ENCODE assay signal across 23 cellular contexts in the genomic region with DNA sequence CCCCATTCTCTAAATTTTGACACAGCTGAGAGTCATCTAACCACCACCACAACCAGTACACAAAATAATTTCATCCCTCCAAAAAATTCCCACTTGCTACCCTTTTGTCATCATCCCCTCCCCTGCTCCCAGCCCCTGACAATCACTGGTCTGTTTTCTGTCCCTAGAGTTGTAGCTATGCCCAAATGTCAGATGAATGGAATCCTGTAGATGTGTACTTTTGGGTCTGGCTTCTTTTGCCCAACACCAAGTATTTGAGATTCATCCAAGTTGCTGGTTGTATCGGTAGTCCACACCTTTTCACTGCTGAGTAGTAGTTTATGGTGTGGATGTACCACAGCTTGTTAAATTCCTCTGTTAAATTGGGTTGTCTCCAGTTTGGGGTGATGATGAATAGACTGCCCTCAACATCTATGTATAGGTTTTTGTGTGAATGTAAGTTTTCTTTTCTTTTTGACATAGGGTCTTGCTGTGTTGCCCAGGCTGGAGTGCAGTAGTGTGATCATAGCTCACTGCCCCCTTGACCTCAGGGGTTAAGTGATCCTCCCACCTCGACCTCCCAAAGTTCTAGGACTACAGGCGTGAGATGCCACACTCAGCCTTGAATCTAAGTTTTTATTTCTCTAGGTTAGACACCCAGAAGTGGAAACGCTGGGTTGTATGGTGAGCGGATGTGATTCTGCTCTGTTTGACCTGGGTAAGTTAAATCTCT. TPM values are rescaled to one million over a fixed set of nuclear protein-coding genes. Genes with fewer than 3 reads are reported as not detected.
DNase-seq lines count a peak whose midpoint lies in the region; ATAC-seq and TF ChIP-seq lines count a peak whose summit lies in the region.
"Had no signal": no experiment of that assay in that cellular context is flagged by ENCODE, and none has a peak within 500 bp of the region (broad histone marks: within the 10 kb centered on the region; RNA-seq: fewer than 3 reads in every experiment).

No MANE protein-coding gene starts in this region.

- peaks cover 59% of the 10 kb centered on the region for H3K4me1 ChIP-seq in DOHH2 (ENCODE audit: control insufficient read depth, low read length)
- peaks cover 30% of the 10 kb centered on the region for H3K4me1 ChIP-seq in PC-3 (ENCODE audit: insufficient read depth, low read length)

- H3K27ac ChIP-seq in DOHH2 (ENCODE audit: low read depth, low read length), result peak overlapping the region; percentile 35
- H3K27ac ChIP-seq in PC-3 (ENCODE audit: low read length), result peak overlapping the region; percentile 36; the same call in 1 of the 2 replicates
- H3K27ac ChIP-seq: cardiac muscle cell, SK-N-MC had no signal

- intact Hi-C loops in PC-3 (cut with micrococcal nuclease), result no loop called here

- H3K9me3 Mint-ChIP-seq in naive B cell, result peaks cover 0 to 2% (median 0%) of the 10 kb centered on the region in 7 donors

- no peaks in the 10 kb centered on the region for H4K20me1 ChIP-seq in DOHH2 (ENCODE audit: control insufficient read depth, insufficient read depth, low read depth, low read length)
- H4K20me1 ChIP-seq in PC-3 (ENCODE audit: low read length), result no peaks in the 10 kb centered on the region

- H3K4me1 Mint-ChIP-seq in naive B cell, result peaks cover 40 to 71% (median 44%) of the 10 kb centered on the region in 3 donors

- DNase-seq in PC-3 (peak; percentile 47), naive B cell (no peak), DMS79 treated with DMSO at 0.1 percent for 48 hours (lab: John Stamatoyannopoulos, UW) (no peak)
- DNase-seq: activated CD4-positive, alpha-beta memory T cell treated with anti-CD3 and anti-CD28 coated beads, Interleukin-2, amount 10 ng/mL, durations not matched to agents 7 days and 5 days; activated naive CD4-positive, alpha-beta T cell treated with Interleukin-2 at 50 U/mL for 16 hours; activated T-cell treated with anti-CD3 and anti-CD28 coated beads, Interleukin-2, amount 50 U/mL, for 1 hour; DND-41; left cardiac atrium; NCI-H1092 treated with DMSO at 0.1 percent for 48 hours; NCI-H2081; NCI-H510A; T-helper 9 cell had no signal

- H3K27ac Mint-ChIP-seq in naive B cell, result peak overlapping the region in 5 of 6 donors; percentile 60 to 91 (median 84)
- H3K27ac Mint-ChIP-seq: activated CD4-positive, alpha-beta memory T cell treated with anti-CD3 and anti-CD28 coated beads, Interleukin-2, amount 10 ng/mL, durations not matched to agents 7 days and 5 days had no signal

- peak overlapping the region; percentile 41 for H3K4me2 ChIP-seq in DOHH2 (ENCODE audit: low read length)
- H3K4me2 ChIP-seq in PC-3 (ENCODE audit: low read length), result no peak overlapping the region

- H3K9ac ChIP-seq in PC-3 (ENCODE audit: low read length), result no peak overlapping the region

- H3K9me2 ChIP-seq in DOHH2 (replicated peaks; ENCODE audit: control insufficient read depth, low read length) (no peaks in the 10 kb centered on the region), PC-3 (replicated peaks; ENCODE audit: low read length) (no peaks in the 10 kb centered on the region)

- H3K27me3 ChIP-seq in DOHH2 (ENCODE audit: control insufficient read depth, low read length), result peaks cover 43% of the 10 kb centered on the region
- H3K27me3 ChIP-seq in PC-3 (ENCODE audit: low read length), result no peaks in the 10 kb centered on the region
- H3K27me3 ChIP-seq: cardiac muscle cell had no signal

- BruUV-seq in PC-3 (replicated peaks; lab: Mats Ljungman, UMichigan), result no TSS peak

- H3K36me3 ChIP-seq in DOHH2 (ENCODE audit: control insufficient read depth, low read length), result no peaks in the 10 kb centered on the region
- no peaks in the 10 kb centered on the region for H3K36me3 ChIP-seq in PC-3 (ENCODE audit: low read depth, low read length)
- H3K36me3 ChIP-seq: cardiac muscle cell had no signal

- H3K36me3 Mint-ChIP-seq in naive B cell, result no peaks in the 10 kb centered on the region

- H3K4me3 ChIP-seq in DOHH2 (ENCODE audit: low read length), result 0 out of 2 replicates have a peak overlapping the region, but pooled peaks have one; percentile 23
- no peak overlapping the region for H3K4me3 ChIP-seq in PC-3 (ENCODE audit: low read length)
- H3K4me3 ChIP-seq: cardiac muscle cell, SK-N-MC had no signal

- TF ChIP-seq CTCF in DOHH2 (IDR thresholded peaks at IDR 0.05; ENCODE audit: low read depth, low read length, poor library complexity, severe bottlenecking), result no peak
- no peak for TF ChIP-seq CTCF in PC-3 (conservative IDR thresholded peaks at IDR 0.05; ENCODE audit: low read depth, low read length)

- H3K79me2 ChIP-seq in DOHH2 (ENCODE audit: control insufficient read depth, low read length) (no peaks in the 10 kb centered on the region), PC-3 (ENCODE audit: low read length) (no peaks in the 10 kb centered on the region)

- peak overlapping the region in 6 of 8 donors; percentile 16 to 81 (median 38) for H3K4me3 Mint-ChIP-seq in naive B cell
- H3K4me3 Mint-ChIP-seq: activated CD4-positive, alpha-beta memory T cell treated with anti-CD3 and anti-CD28 coated beads, Interleukin-2, amount 10 ng/mL, durations not matched to agents 7 days and 5 days had no signal

- no peak overlapping the region for H2AFZ ChIP-seq in PC-3 (ENCODE audit: low read length)

- POLR2A ChIA-PET in PC-3 (lab: Charles Lee; ENCODE audit: unreplicated experiment), result interaction anchor here (0.6 kb wide), 1 partner anchor 15 kb away, joined by 3 read pairs; no protein-coding TSS in a partner anchor

- H3F3A ChIP-seq in DOHH2 (ENCODE audit: control insufficient read depth, insufficient read depth) (peaks cover 14% of the 10 kb centered on the region), PC-3 (ENCODE audit: low read length, unreplicated experiment) (no peaks in the 10 kb centered on the region)

- no peaks in the 10 kb centered on the region for H3K27me3 Mint-ChIP-seq in naive B cell

- H3K9me3 ChIP-seq in DOHH2 (ENCODE audit: control insufficient read depth, insufficient read depth, low read length), result peaks cover 6% of the 10 kb centered on the region
- no peaks in the 10 kb centered on the region for H3K9me3 ChIP-seq in PC-3 (ENCODE audit: low read length)

- CTCF ChIA-PET in PC-3 (lab: Charles Lee), result no interaction called here

- ATAC-seq in PC-3 (no peak), naive B cell (ENCODE audit: low read depth in 2 of 2) (no peak), GM18873 (IDR thresholded peaks at IDR 0.05; ENCODE audit: low FRiP score, unreplicated experiment) (no peak), HG03135 (IDR thresholded peaks at IDR 0.05; ENCODE audit: unreplicated experiment) (no peak)
- ATAC-seq: left cardiac atrium had no signal

RNA-seq across cellular contexts. Expression of gene RMI2, which starts 14.6 kb away (rescaled TPM):
- 10.2 and 10.9 TPM in 2 replicates for total RNA-seq in PC-3 (2014; rRNA removed)
- polyA plus RNA-seq in naive B cell (ENCODE audit: low read depth in 6 of 6), result 10 to 100 TPM; 18.1 to 38.3 (median 30.0) TPM

RNA-seq across cellular contexts. Expression of gene PRM1, which starts 49.6 kb away (rescaled TPM):
- not detected in 2 replicates for total RNA-seq in PC-3 (2014; rRNA removed)
- not detected for polyA plus RNA-seq in naive B cell (ENCODE audit: low read depth in 6 of 6)
- total RNA-seq: activated CD4-positive, alpha-beta memory T cell treated with anti-CD3 and anti-CD28 coated beads, Interleukin-2, amount 10 ng/mL, durations not matched to agents 7 days and 5 days; cardiac muscle cell; endothelial cell of umbilical vein; HT-29; left cardiac atrium; mesenteric fat pad; RPMI7951 had no signal
- polyA plus RNA-seq: cardiac muscle cell, endothelial cell of umbilical vein, neural cell had no signal

RNA-seq across cellular contexts. Expression of gene PRM2, which starts 54.4 kb away (rescaled TPM):
- not detected in 2 replicates for total RNA-seq in PC-3 (2014; rRNA removed)
- not detected for polyA plus RNA-seq in naive B cell (ENCODE audit: low read depth in 6 of 6)
- total RNA-seq: activated CD4-positive, alpha-beta memory T cell treated with anti-CD3 and anti-CD28 coated beads, Interleukin-2, amount 10 ng/mL, durations not matched to agents 7 days and 5 days; endothelial cell of umbilical vein; HT-29; left cardiac atrium; mesenteric fat pad; RPMI7951 had no signal
- polyA plus RNA-seq: cardiac muscle cell, endothelial cell of umbilical vein, neural cell had no signal

RNA-seq across cellular contexts. Expression of gene PRM3, which starts 57.3 kb away (rescaled TPM):
- total RNA-seq in PC-3 (2014; rRNA removed), result not detected in 2 replicates
- polyA plus RNA-seq in naive B cell (ENCODE audit: low read depth in 6 of 6), result not detected
- total RNA-seq: activated CD4-positive, alpha-beta memory T cell treated with anti-CD3 and anti-CD28 coated beads, Interleukin-2, amount 10 ng/mL, durations not matched to agents 7 days and 5 days; cardiac muscle cell; endothelial cell of umbilical vein; HT-29; left cardiac atrium; mesenteric fat pad; RPMI7951 had no signal
- polyA plus RNA-seq: cardiac muscle cell, endothelial cell of umbilical vein, neural cell, thymus had no signal
